ENCODE assay signal across 1 cellular context in the genomic region with DNA sequence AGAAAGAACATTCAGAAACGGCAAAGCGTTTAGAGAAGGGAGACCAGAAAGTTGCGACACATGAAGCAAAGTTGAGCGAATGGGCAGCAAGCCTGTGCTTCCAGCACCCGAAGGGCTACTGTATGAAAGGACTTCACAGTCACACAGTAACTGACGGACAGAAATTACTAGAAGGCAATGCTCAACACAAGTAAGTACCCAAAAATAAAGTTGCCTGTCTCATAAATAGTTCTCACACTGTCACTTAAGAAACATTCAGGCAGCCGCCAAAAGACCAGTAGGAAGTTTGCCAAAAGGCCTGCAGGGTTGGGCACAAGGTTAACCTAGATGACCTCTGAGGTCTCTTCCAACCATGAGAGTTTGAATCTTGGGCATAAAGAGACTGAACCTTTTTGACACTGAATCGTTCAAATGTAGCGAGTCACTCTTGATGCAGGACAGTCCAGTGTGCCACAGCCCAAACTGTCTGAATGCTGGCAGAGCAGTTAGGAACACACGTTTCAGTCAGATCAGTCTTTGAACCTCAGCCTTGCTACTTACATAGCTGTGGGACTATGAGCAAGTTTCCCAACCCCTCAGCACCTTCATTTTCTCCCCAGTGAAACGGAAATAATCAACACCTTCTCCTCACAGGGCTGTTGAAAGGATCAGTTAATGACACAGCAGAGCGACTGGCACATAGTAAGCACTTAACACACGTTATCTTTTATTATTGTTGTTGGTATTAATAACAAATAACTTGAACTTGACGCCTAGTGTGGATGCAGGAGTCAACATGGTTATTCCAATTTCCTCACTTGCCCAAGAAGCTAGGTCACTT.
TF ChIP-seq lines count a peak whose summit lies in the region.

No MANE protein-coding gene starts in this region.

TF ChIP-seq in IMR-90, 13 proteins besides CTCF, POLR2A, EP300 and RAD21:
- peak; percentile 63 for TF ChIP-seq CEBPB (IDR thresholded peaks at IDR 0.05; ENCODE audit: low read depth, low read length)
- TF ChIP-seq RCOR1 (IDR thresholded peaks at IDR 0.05; ENCODE audit: insufficient replicate concordance, low read length) = no peak
